Comparison of ENCODE assay signal across 9 cellular contexts in genomic region chr3:15305366-15305844, GRCh38. TPM values are rescaled to one million over a fixed set of nuclear protein-coding genes. Genes with fewer than 3 reads are reported as not detected.
A peak's percentile ranks its signal among the peaks of the same experiment; 100 is the strongest.
DNase-seq lines count a peak whose midpoint lies in the region; ATAC-seq and TF ChIP-seq lines count a peak whose summit lies in the region.
"Had no signal": no experiment of that assay in that cellular context is flagged by ENCODE, and none has a peak within 500 bp of the region (broad histone marks: within the 10 kb centered on the region; RNA-seq: fewer than 3 reads in every experiment).

No MANE protein-coding gene starts in this region.

- no peaks in the 10 kb centered on the region for H3K9me2 ChIP-seq in GM23248 (ENCODE audit: insufficient read depth)

- peaks cover 16% of the 10 kb centered on the region for H3K4me1 Mint-ChIP-seq in WTC11

- H3K4me2 ChIP-seq in GM23248 (ENCODE audit: unreplicated experiment), result no peak overlapping the region

- no peak overlapping the region for H3K27ac ChIP-seq in GM23248

- no peaks in the 10 kb centered on the region for H3K36me3 Mint-ChIP-seq in WTC11

- H3K4me3 Mint-ChIP-seq in WTC11, result no peak overlapping the region

- no peaks in the 10 kb centered on the region for H3K27me3 ChIP-seq in GM23248 (replicated peaks; ENCODE audit: insufficient read depth)

- H3K27ac Mint-ChIP-seq in WTC11, result no peak overlapping the region

- WGBS in GM23248 (ENCODE audit: low coverage in 1 of 2, low lambda C conversion rate in 2 of 2, missing lambda C conversion rate in 2 of 2), 2 experiments, result 91 to 92% methylated on average over 6 of the region's 6 CpGs

- no peak overlapping the region for H3K4me3 ChIP-seq in GM23248

- in situ Hi-C loops in ACHN (cut with HindIII; ENCODE audit: low pct_ligation_motif_present, low pct_unique_long_range_greater_than_20kb, low sequenced_read_pairs), result no loop called here
- in situ Hi-C loops in GM23248 (cut with MboI), result no loop called here

- H3K27me3 Mint-ChIP-seq in WTC11 (ENCODE audit: low read depth), result no peaks in the 10 kb centered on the region

- peak; percentile 7 for DNase-seq in ACHN
- peak; percentile 34 for DNase-seq in GM23248
- DNase-seq in WTC11 (ENCODE audit: low spot score), result peak; percentile 35
- peak; percentile 23 for DNase-seq in left kidney (ENCODE audit: low read depth, low spot score)
- DNase-seq in activated effector memory CD4-positive, alpha-beta T cell treated with Interleukin-2 at 50 U/mL for 16 hours, result no peak
- DNase-seq in activated CD4-positive, alpha-beta T cell treated with anti-CD3 and anti-CD28 coated beads, Interleukin-2, amount 50 U/mL, for 48 hours, result no peak
- DNase-seq: NCI-H2227 treated with DMSO at 0.1 percent for 48 hours had no signal

- no peak overlapping the region for H3K9ac ChIP-seq in GM23248

- H3K36me3 ChIP-seq in GM23248 (ENCODE audit: low read depth), result peaks cover 13% of the 10 kb centered on the region; the same call in 1 of the 2 replicates

- H2AFZ ChIP-seq in GM23248, result no peak overlapping the region

- peak; percentile 45; the same call in 1 of the 2 replicates for TF ChIP-seq CTCF in WTC11 (IDR thresholded peaks at IDR 0.05)

- CTCF ChIA-PET in WTC11 (lab: Charles Lee), result interaction anchor here (1.8 kb wide), 1 partner anchor 27 kb away, joined by 4 read pairs; the partner anchor contains the start of gene SH3BP5

- H3K9me3 ChIP-seq in GM23248 (ENCODE audit: low read depth), result no peaks in the 10 kb centered on the region

- peaks cover 34% of the 10 kb centered on the region for H3F3A ChIP-seq in GM23248 (ENCODE audit: insufficient read depth)

- no peaks in the 10 kb centered on the region for H4K20me1 ChIP-seq in GM23248 (ENCODE audit: insufficient read depth)

- H3K9me3 Mint-ChIP-seq in WTC11, result 0 out of 2 replicates have a peak, but pooled peaks cover 4% of the 10 kb centered on the region

- ATAC-seq in WTC11 (peak; percentile 83), GM18909 (IDR thresholded peaks at IDR 0.05; ENCODE audit: poor library complexity, unreplicated experiment) (no peak)
- no peak for ATAC-seq in activated CD4-positive, CD25-positive, alpha-beta regulatory T cell treated with anti-CD3 and anti-CD28 coated beads, Interleukin-2, amount 50 U/mL, for 24 hours

- H3K79me2 ChIP-seq in GM23248 (ENCODE audit: insufficient read depth), result peaks cover 85% of the 10 kb centered on the region

- H3K4me1 ChIP-seq in GM23248 (ENCODE audit: insufficient read depth), result peaks cover 25% of the 10 kb centered on the region

- POLR2A ChIA-PET in WTC11 (lab: Charles Lee), result no interaction called here

TF ChIP-seq in WTC11, 78 proteins besides CTCF, POLR2A, EP300 and RAD21 (continues in another document):
- TF ChIP-seq OVOL2 (CRISPR knock-in tag; IDR thresholded peaks at IDR 0.05; ENCODE audit: borderline replicate concordance) (no peak), CBFB (CRISPR knock-in tag; IDR thresholded peaks at IDR 0.05; ENCODE audit: low read depth) (no peak), ZNF263 (CRISPR knock-in tag; IDR thresholded peaks at IDR 0.05; ENCODE audit: low read depth) (no peak), CREM (CRISPR knock-in tag; IDR thresholded peaks at IDR 0.05) (no peak), MXD4 (CRISPR knock-in tag; IDR thresholded peaks at IDR 0.05; ENCODE audit: borderline replicate concordance) (no peak), ZMAT4 (CRISPR knock-in tag; IDR thresholded peaks at IDR 0.05) (no peak), ESRRA (CRISPR knock-in tag; IDR thresholded peaks at IDR 0.05; ENCODE audit: borderline replicate concordance) (no peak), CDX4 (CRISPR knock-in tag; IDR thresholded peaks at IDR 0.05; ENCODE audit: borderline replicate concordance) (no peak), USF1 (CRISPR knock-in tag; IDR thresholded peaks at IDR 0.05) (no peak), SOX15 (CRISPR knock-in tag; IDR thresholded peaks at IDR 0.05) (no peak), SP1 (CRISPR knock-in tag; conservative IDR thresholded peaks at IDR 0.05) (no peak), ZNF281 (CRISPR knock-in tag; IDR thresholded peaks at IDR 0.05) (no peak), MLX (CRISPR knock-in tag; IDR thresholded peaks at IDR 0.05) (no peak), FOXP4 (CRISPR knock-in tag; IDR thresholded peaks at IDR 0.05) (no peak), FOXK1 (CRISPR knock-in tag; IDR thresholded peaks at IDR 0.05) (no peak)
- TF ChIP-seq, protein P1, sequence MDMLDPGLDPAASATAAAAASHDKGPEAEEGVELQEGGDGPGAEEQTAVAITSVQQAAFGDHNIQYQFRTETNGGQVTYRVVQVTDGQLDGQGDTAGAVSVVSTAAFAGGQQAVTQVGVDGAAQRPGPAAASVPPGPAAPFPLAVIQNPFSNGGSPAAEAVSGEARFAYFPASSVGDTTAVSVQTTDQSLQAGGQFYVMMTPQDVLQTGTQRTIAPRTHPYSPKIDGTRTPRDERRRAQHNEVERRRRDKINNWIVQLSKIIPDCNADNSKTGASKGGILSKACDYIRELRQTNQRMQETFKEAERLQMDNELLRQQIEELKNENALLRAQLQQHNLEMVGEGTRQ (CRISPR knock-in tag; IDR thresholded peaks at IDR 0.05), result no peak
- TF ChIP-seq, protein P2, sequence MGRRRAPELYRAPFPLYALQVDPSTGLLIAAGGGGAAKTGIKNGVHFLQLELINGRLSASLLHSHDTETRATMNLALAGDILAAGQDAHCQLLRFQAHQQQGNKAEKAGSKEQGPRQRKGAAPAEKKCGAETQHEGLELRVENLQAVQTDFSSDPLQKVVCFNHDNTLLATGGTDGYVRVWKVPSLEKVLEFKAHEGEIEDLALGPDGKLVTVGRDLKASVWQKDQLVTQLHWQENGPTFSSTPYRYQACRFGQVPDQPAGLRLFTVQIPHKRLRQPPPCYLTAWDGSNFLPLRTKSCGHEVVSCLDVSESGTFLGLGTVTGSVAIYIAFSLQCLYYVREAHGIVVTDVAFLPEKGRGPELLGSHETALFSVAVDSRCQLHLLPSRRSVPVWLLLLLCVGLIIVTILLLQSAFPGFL (CRISPR knock-in tag; IDR thresholded peaks at IDR 0.05; ENCODE audit: borderline replicate concordance), result no peak

RNA-seq across cellular contexts. Expression of gene SH3BP5, which starts 27.0 kb away (rescaled TPM):
- 39.2 and 69.2 TPM in 2 replicates for total RNA-seq in GM23248 (2014; rRNA removed; shearing (Covaris generic))
- polyA plus RNA-seq in GM23248 (2016; fragmentation: Nextera tagmentation; extraction: Ambion mirVana), result 35.9 and 37.8 TPM in 2 replicates
- 5.1 to 7.2 TPM (median 5.9 TPM) in 3 replicates for total RNA-seq in WTC11 (2021)

Comparison
In these comparisons a context has a peak if more than half of its experiments do, and no peak if none do; other contexts are left out.
1. DNase-seq: peak in ACHN (single experiment), GM23248 (single experiment), WTC11 (single experiment) and left kidney (single experiment); none in activated effector memory CD4-positive, alpha-beta T cell treated with Interleukin-2 at 50 U/mL for 16 hours (single experiment) and activated CD4-positive, alpha-beta T cell treated with anti-CD3 and anti-CD28 coated beads, Interleukin-2, amount 50 U/mL, for 48 hours (0 of 2).